2 cellular contexts compared by ENCODE assay signal in the genomic region with DNA sequence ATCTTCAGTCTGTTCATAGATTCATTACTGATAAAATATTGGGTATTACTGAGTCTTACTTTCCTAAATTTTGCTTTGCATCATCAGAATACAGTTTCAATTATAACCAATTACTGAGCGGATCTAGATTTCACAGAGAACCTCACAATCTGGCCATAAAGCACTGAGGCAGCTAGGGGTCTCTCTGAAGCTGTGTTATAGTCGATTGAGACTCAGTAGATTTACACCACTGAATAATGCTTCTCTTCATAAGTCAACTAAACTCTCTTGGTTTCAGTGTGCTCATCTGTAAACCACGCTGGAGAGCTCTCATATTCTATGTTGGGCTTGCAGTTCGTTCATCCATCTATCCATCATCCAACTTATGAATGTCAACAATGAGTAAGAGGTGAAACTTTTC.
A peak's percentile ranks its signal among the peaks of the same experiment; 100 is the strongest.
TF ChIP-seq lines count a peak whose summit lies in the region.

No MANE protein-coding gene starts in this region.

TF ChIP-seq in IMR-90, 13 proteins besides CTCF, POLR2A, EP300 and RAD21:
- no peak for TF ChIP-seq CHD1 (IDR thresholded peaks at IDR 0.05; ENCODE audit: low read depth, low read length)
- no peak for TF ChIP-seq MAZ (IDR thresholded peaks at IDR 0.05; ENCODE audit: borderline replicate concordance, low read depth, low read length)
- TF ChIP-seq MAFK (IDR thresholded peaks at IDR 0.05; ENCODE audit: low read depth, low read length), result no peak
- TF ChIP-seq RFX5 (IDR thresholded peaks at IDR 0.05; ENCODE audit: low read depth, low read length), result no peak
- no peak for TF ChIP-seq SMC3 (IDR thresholded peaks at IDR 0.05; ENCODE audit: low read depth, low read length)
- no peak for TF ChIP-seq CEBPB (IDR thresholded peaks at IDR 0.05; ENCODE audit: low read depth, low read length)
- TF ChIP-seq MXI1 (IDR thresholded peaks at IDR 0.05; ENCODE audit: borderline replicate concordance, low read depth, low read length), result no peak
- TF ChIP-seq, protein P1, sequence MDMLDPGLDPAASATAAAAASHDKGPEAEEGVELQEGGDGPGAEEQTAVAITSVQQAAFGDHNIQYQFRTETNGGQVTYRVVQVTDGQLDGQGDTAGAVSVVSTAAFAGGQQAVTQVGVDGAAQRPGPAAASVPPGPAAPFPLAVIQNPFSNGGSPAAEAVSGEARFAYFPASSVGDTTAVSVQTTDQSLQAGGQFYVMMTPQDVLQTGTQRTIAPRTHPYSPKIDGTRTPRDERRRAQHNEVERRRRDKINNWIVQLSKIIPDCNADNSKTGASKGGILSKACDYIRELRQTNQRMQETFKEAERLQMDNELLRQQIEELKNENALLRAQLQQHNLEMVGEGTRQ (IDR thresholded peaks at IDR 0.05; ENCODE audit: low read depth, low read length), result no peak
- no peak for TF ChIP-seq NFE2L2 (IDR thresholded peaks at IDR 0.05; ENCODE audit: low read depth, low read length)
- no peak for TF ChIP-seq FOS (IDR thresholded peaks at IDR 0.05; ENCODE audit: low read depth, low read length)

TF ChIP-seq in GM12878, 131 proteins besides CTCF, POLR2A, EP300 and RAD21:
- peak; percentile 25; the same call in 1 of the 2 replicates for TF ChIP-seq SMC3 (IDR thresholded peaks at IDR 0.05; ENCODE audit: borderline replicate concordance, low read length)
- TF ChIP-seq, protein P2, sequence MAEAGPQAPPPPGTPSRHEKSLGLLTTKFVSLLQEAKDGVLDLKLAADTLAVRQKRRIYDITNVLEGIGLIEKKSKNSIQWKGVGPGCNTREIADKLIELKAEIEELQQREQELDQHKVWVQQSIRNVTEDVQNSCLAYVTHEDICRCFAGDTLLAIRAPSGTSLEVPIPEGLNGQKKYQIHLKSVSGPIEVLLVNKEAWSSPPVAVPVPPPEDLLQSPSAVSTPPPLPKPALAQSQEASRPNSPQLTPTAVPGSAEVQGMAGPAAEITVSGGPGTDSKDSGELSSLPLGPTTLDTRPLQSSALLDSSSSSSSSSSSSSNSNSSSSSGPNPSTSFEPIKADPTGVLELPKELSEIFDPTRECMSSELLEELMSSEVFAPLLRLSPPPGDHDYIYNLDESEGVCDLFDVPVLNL (IDR thresholded peaks at IDR 0.05; ENCODE audit: low read depth, low read length), result no peak
